ENCODE assay signal across 9 cellular contexts in the genomic region with DNA sequence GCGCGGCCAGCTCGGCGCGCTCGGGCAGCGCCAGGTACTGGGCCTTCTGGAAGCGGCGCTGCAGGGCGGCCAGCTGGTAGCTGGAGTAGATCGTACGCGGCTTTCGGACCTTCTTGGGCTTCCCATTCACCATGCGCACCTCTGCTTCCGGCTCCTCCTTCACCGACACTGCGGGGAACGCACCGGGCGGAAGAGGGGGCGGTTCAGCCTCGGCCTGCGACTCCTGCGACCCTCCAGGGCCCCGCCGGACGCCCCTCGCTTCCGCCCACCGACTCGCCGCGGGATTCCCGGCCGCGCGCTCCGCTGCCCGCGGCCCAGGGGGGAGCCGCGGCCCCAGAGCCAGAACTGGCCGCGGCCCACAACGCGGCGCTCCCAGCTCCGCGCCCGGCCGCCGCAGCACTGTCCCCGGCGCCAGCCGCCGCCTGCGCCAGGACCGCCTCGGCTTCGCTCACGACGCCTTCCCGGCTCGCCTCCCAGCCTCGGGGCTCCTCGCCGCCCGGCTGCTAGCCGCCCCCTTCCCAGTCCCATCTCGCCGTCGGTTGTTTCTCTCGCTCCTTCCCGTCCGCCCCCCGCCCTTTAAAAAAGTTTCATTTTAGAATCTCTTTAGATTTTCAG. TPM values are rescaled to one million over a fixed set of nuclear protein-coding genes. Genes with fewer than 3 reads are reported as not detected.
DNase-seq lines count a peak whose midpoint lies in the region; ATAC-seq and TF ChIP-seq lines count a peak whose summit lies in the region.
"Had no signal": no experiment of that assay in that cellular context is flagged by ENCODE, and none has a peak within 500 bp of the region (broad histone marks: within the 10 kb centered on the region; RNA-seq: fewer than 3 reads in every experiment).

No MANE protein-coding gene starts in this region.

- H3K4me3 ChIP-seq in HFF-Myc (replicated peaks; ENCODE audit: low read depth, low read length) (peak overlapping the region; percentile 7; the same call in 1 of the 2 replicates), iPS-20b (ENCODE audit: low read length) (peak overlapping the region; percentile 60), spleen (peak overlapping the region; percentile 12 to 74 (median 46))

- H3K27me3 ChIP-seq in iPS-20b (ENCODE audit: insufficient read depth, low read length), result peaks cover 98% of the 10 kb centered on the region
- H3K27me3 ChIP-seq in spleen (replicated peaks in 1 of 7), result peaks cover 5 to 99% (median 87%) of the 10 kb centered on the region in 7 donors

- DNase-seq in HFF-Myc (ENCODE audit: extremely low read depth, low read depth), result no peak
- DNase-seq in activated naive CD8-positive, alpha-beta T cell treated with anti-CD3 and anti-CD28 coated beads, Interleukin-2, amount 50 U/mL, for 24 hours, result no peak
- DNase-seq in spleen, result no peak
- no peak for DNase-seq in activated gamma-delta T cell (lab: John Stamatoyannopoulos, UW)
- DNase-seq in GM13977 (ENCODE audit: low spot score), result no peak

- H3K4me3 Mint-ChIP-seq in activated naive CD8-positive, alpha-beta T cell treated with anti-CD3 and anti-CD28 coated beads, Interleukin-2, amount 50 U/mL, for 24 hours, result peak overlapping the region; percentile 78

- peaks cover 58% of the 10 kb centered on the region for H3K27me3 Mint-ChIP-seq in activated naive CD8-positive, alpha-beta T cell treated with anti-CD3 and anti-CD28 coated beads, Interleukin-2, amount 50 U/mL, for 24 hours

- in situ Hi-C loops in GM13977 (cut with MboI; ENCODE audit: low pct_unique_long_range_greater_than_20kb, low sequenced_read_pairs, unreplicated experiment), result loop anchor here (25.0 kb wide), 2 partner anchors 281 to 431 kb away; a partner anchor contains a TSS

- no peak overlapping the region; the same call in 1 of the 2 replicates for H3K9ac ChIP-seq in iPS-20b (ENCODE audit: low read depth, low read length)

- H3K36me3 ChIP-seq in iPS-20b (ENCODE audit: insufficient read depth, low read depth, low read length) (no peaks in the 10 kb centered on the region), spleen (no peaks in the 10 kb centered on the region)

- H3K4me1 ChIP-seq in iPS-20b (ENCODE audit: insufficient read depth, low read length) (peaks cover 10% of the 10 kb centered on the region; the same call in 1 of the 2 replicates), spleen (peaks cover 22 to 58% (median 44%) of the 10 kb centered on the region in 6 donors)

- H3K9me3 ChIP-seq in iPS-20b (ENCODE audit: insufficient read depth, low read depth, low read length), result peaks cover 5% of the 10 kb centered on the region; the same call in 1 of the 2 replicates
- H3K9me3 ChIP-seq in spleen, result no peaks in the 10 kb centered on the region

- whole genome bisulfite sequencing in spleen, 5 donors, result 2 to 5% (median 3%) methylated on average over 37 to 77 of the region's 77 CpGs

- TF ChIP-seq CTCF in 22Rv1 (IDR thresholded peaks at IDR 0.05) (peak; percentile 7; the same call in 1 of the 2 replicates), HFF-Myc (IDR thresholded peaks at IDR 0.05; ENCODE audit: low read depth, low read length, missing control alignments) (no peak), spleen (IDR thresholded peaks at IDR 0.05 in 8 of 11, conservative IDR thresholded peaks at IDR 0.05 in 3 of 11) (no peak), GM13977 (IDR thresholded peaks at IDR 0.05; ENCODE audit: extremely low read depth, insufficient read depth, missing control alignments) (no peak)

- peak; percentile 11 for ATAC-seq in activated naive CD8-positive, alpha-beta T cell treated with anti-CD3 and anti-CD28 coated beads, Interleukin-2, amount 50 U/mL, for 24 hours
- ATAC-seq in HG03565 (IDR thresholded peaks at IDR 0.05; ENCODE audit: unreplicated experiment), result no peak

- no peak for TF ChIP-seq POLR2A in spleen (IDR thresholded peaks at IDR 0.05)

- 0 out of 2 replicates have a peak overlapping the region, but pooled peaks have one; percentile 10 for H3K27ac ChIP-seq in 22Rv1
- no peak overlapping the region for H3K27ac ChIP-seq in iPS-20b (ENCODE audit: low read length)
- no peak overlapping the region for H3K27ac ChIP-seq in spleen

- H3K36me3 Mint-ChIP-seq in activated naive CD8-positive, alpha-beta T cell treated with anti-CD3 and anti-CD28 coated beads, Interleukin-2, amount 50 U/mL, for 24 hours (ENCODE audit: low read depth), result no peaks in the 10 kb centered on the region

- no peaks in the 10 kb centered on the region for H3K9me3 Mint-ChIP-seq in activated naive CD8-positive, alpha-beta T cell treated with anti-CD3 and anti-CD28 coated beads, Interleukin-2, amount 50 U/mL, for 24 hours

- peaks cover 20% of the 10 kb centered on the region for H3K4me1 Mint-ChIP-seq in activated naive CD8-positive, alpha-beta T cell treated with anti-CD3 and anti-CD28 coated beads, Interleukin-2, amount 50 U/mL, for 24 hours

- no peak overlapping the region for H3K27ac Mint-ChIP-seq in activated naive CD8-positive, alpha-beta T cell treated with anti-CD3 and anti-CD28 coated beads, Interleukin-2, amount 50 U/mL, for 24 hours

- intact Hi-C loops in spleen (cut with DNase I; ENCODE audit: low total_unique reads), result no loop called here

RNA-seq across cellular contexts. Expression of a gene that starts 1.5 kb away (rescaled TPM):
- total RNA-seq in spleen, result not detected
- polyA plus RNA-seq in spleen, result under 1 TPM in 1 of 3 donors, not detected in 2; 0.02 TPM

RNA-seq across cellular contexts. Expression of a gene that starts 24.5 kb away (rescaled TPM):
- total RNA-seq in spleen, result 1 to 10 TPM in 1 of 7 donors, under 1 TPM in 4, not detected in 2; 0.23 to 1.1 (median 0.57) TPM
- under 1 TPM; 0.09 to 0.29 (median 0.22) TPM for polyA plus RNA-seq in spleen
- total RNA-seq: temporal lobe had no signal

Comparison
In these comparisons a context has a peak if more than half of its experiments do, and no peak if none do; other contexts are left out.
1. H3K4me3 ChIP-seq: peak in every context shown above with its lines; median percentile 60 in iPS-20b; 46 in spleen; 7 in HFF-Myc.